In the genomic region with DNA sequence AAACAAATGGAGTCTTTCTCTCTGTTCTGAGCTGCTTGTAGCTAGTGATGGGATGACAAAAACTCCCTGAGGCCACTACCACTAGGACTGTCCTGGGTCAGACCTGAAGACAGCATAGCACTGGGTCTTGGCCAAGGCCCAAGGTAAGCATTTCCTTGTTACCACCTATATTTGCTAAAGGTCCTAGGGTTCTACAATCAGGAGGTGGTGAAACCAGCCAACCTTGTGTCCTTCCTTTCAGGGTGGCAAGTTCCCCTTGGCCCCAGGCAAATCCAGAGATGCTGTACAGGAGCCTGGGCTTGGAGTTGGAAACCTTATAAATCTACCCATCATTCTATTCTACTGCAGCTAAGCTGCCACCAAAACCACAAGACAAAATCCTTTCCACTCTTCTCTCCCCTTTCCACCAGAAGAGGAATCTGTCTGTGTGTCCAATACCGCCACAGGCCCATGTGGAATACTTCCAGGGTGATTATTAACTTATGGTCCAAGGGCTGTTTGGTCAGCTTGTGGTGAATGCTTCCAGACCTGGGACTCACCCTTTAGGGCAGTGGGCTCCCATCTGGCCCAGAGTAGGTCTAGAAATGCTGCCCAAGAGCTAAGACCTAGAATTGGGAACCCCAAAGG, we compare ENCODE assay signal across 1 cellular context.
TF ChIP-seq lines count a peak whose summit lies in the region.

No MANE protein-coding gene starts in this region.

TF ChIP-seq in HepG2, 621 proteins besides CTCF, POLR2A, EP300 and RAD21 (continued from another document and continues in another):
- TF ChIP-seq KIAA2018 (CRISPR knock-in tag; IDR thresholded peaks at IDR 0.05; ENCODE audit: borderline replicate concordance) (no peak), ZNF501 (CRISPR knock-in tag; IDR thresholded peaks at IDR 0.05) (peak; percentile 37; the same call in 1 of the 2 replicates), HDAC1 (CRISPR knock-in tag; IDR thresholded peaks at IDR 0.05) (peak; percentile 57), RXRB (CRISPR knock-in tag; IDR thresholded peaks at IDR 0.05; ENCODE audit: borderline replicate concordance) (peak; percentile 18; the same call in 1 of the 2 replicates), FOXA3 (CRISPR knock-in tag; IDR thresholded peaks at IDR 0.05) (peak; percentile 77), ATAD3A (CRISPR knock-in tag; IDR thresholded peaks at IDR 0.05) (no peak), NCOA2 (CRISPR knock-in tag; IDR thresholded peaks at IDR 0.05) (peak; percentile 18; the same call in 1 of the 2 replicates), PPARG (CRISPR knock-in tag; conservative IDR thresholded peaks at IDR 0.05) (0 out of 2 replicates have a peak, but pooled peaks have one; percentile 16), ZNF292 (CRISPR knock-in tag; IDR thresholded peaks at IDR 0.05; ENCODE audit: borderline replicate concordance, low read depth) (peak; percentile 56; the same call in 1 of the 2 replicates), HES4 (CRISPR knock-in tag; IDR thresholded peaks at IDR 0.05; ENCODE audit: borderline replicate concordance) (no peak), KDM6A (CRISPR knock-in tag; IDR thresholded peaks at IDR 0.05; ENCODE audit: low read depth) (no peak), ZFP41 (CRISPR knock-in tag; IDR thresholded peaks at IDR 0.05; ENCODE audit: borderline replicate concordance) (no peak), ZNF605 (CRISPR knock-in tag; IDR thresholded peaks at IDR 0.05) (peak; percentile 69; the same call in 1 of the 2 replicates), ZNF317 (CRISPR knock-in tag; IDR thresholded peaks at IDR 0.05) (peak; percentile 44; the same call in 1 of the 2 replicates), SOX6 (IDR thresholded peaks at IDR 0.05) (no peak), SOX6 (CRISPR knock-in tag; IDR thresholded peaks at IDR 0.05) (peak; percentile 63; the same call in 1 of the 2 replicates), ATF4 (CRISPR knock-in tag; IDR thresholded peaks at IDR 0.05) (no peak), ISL2 (CRISPR knock-in tag; IDR thresholded peaks at IDR 0.05) (peak; percentile 68; the same call in 1 of the 2 replicates), FOXJ3 (CRISPR knock-in tag; IDR thresholded peaks at IDR 0.05; ENCODE audit: borderline replicate concordance) (peak; percentile 50; the same call in 1 of the 2 replicates), THYN1 (CRISPR knock-in tag; IDR thresholded peaks at IDR 0.05; ENCODE audit: borderline replicate concordance, low read depth) (no peak), TGIF2 (CRISPR knock-in tag; IDR thresholded peaks at IDR 0.05) (0 out of 2 replicates have a peak, but pooled peaks have one; percentile 29), IRF2 (CRISPR knock-in tag; IDR thresholded peaks at IDR 0.05) (peak; percentile 40; the same call in 1 of the 2 replicates), SIX4 (CRISPR knock-in tag; IDR thresholded peaks at IDR 0.05) (peak; percentile 12; the same call in 1 of the 2 replicates), GATAD1 (CRISPR knock-in tag; IDR thresholded peaks at IDR 0.05) (no peak), ZNF644 (CRISPR knock-in tag; IDR thresholded peaks at IDR 0.05; ENCODE audit: low read depth) (peak; percentile 76), MEIS1 (CRISPR knock-in tag; IDR thresholded peaks at IDR 0.05; ENCODE audit: borderline replicate concordance) (no peak), ELF3 (CRISPR knock-in tag; IDR thresholded peaks at IDR 0.05) (peak; percentile 69), ZNF3 (CRISPR knock-in tag; IDR thresholded peaks at IDR 0.05) (no peak), POLR2G (IDR thresholded peaks at IDR 0.05; ENCODE audit: low read depth, low read length) (peak; percentile 34; the same call in 1 of the 2 replicates), HNF4A (CRISPR knock-in tag; IDR thresholded peaks at IDR 0.05) (peak; percentile 41), GATAD2A (CRISPR knock-in tag; IDR thresholded peaks at IDR 0.05) (peak; percentile 59; the same call in 1 of the 2 replicates), NRL (CRISPR knock-in tag; IDR thresholded peaks at IDR 0.05; ENCODE audit: borderline replicate concordance) (no peak), ZNF350 (CRISPR knock-in tag; IDR thresholded peaks at IDR 0.05; ENCODE audit: borderline replicate concordance, low read depth) (0 out of 2 replicates have a peak, but pooled peaks have one; percentile 21), TBX2 (CRISPR knock-in tag; IDR thresholded peaks at IDR 0.05; ENCODE audit: borderline replicate concordance) (peak; percentile 67), THRA (CRISPR knock-in tag; IDR thresholded peaks at IDR 0.05; ENCODE audit: borderline replicate concordance) (0 out of 2 replicates have a peak, but pooled peaks have one; percentile 33), RARA (CRISPR knock-in tag; IDR thresholded peaks at IDR 0.05) (peak; percentile 59; the same call in 1 of the 2 replicates), NR2F2 (IDR thresholded peaks at IDR 0.05; ENCODE audit: borderline replicate concordance, low read depth) (peak; percentile 47; the same call in 1 of the 2 replicates)
- TF ChIP-seq, protein P1, sequence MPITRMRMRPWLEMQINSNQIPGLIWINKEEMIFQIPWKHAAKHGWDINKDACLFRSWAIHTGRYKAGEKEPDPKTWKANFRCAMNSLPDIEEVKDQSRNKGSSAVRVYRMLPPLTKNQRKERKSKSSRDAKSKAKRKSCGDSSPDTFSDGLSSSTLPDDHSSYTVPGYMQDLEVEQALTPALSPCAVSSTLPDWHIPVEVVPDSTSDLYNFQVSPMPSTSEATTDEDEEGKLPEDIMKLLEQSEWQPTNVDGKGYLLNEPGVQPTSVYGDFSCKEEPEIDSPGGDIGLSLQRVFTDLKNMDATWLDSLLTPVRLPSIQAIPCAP (CRISPR knock-in tag; IDR thresholded peaks at IDR 0.05; ENCODE audit: low read depth) = no peak
- TF ChIP-seq, protein P2, sequence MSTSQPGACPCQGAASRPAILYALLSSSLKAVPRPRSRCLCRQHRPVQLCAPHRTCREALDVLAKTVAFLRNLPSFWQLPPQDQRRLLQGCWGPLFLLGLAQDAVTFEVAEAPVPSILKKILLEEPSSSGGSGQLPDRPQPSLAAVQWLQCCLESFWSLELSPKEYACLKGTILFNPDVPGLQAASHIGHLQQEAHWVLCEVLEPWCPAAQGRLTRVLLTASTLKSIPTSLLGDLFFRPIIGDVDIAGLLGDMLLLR (CRISPR knock-in tag; IDR thresholded peaks at IDR 0.05) = no peak
- TF ChIP-seq, protein P3, sequence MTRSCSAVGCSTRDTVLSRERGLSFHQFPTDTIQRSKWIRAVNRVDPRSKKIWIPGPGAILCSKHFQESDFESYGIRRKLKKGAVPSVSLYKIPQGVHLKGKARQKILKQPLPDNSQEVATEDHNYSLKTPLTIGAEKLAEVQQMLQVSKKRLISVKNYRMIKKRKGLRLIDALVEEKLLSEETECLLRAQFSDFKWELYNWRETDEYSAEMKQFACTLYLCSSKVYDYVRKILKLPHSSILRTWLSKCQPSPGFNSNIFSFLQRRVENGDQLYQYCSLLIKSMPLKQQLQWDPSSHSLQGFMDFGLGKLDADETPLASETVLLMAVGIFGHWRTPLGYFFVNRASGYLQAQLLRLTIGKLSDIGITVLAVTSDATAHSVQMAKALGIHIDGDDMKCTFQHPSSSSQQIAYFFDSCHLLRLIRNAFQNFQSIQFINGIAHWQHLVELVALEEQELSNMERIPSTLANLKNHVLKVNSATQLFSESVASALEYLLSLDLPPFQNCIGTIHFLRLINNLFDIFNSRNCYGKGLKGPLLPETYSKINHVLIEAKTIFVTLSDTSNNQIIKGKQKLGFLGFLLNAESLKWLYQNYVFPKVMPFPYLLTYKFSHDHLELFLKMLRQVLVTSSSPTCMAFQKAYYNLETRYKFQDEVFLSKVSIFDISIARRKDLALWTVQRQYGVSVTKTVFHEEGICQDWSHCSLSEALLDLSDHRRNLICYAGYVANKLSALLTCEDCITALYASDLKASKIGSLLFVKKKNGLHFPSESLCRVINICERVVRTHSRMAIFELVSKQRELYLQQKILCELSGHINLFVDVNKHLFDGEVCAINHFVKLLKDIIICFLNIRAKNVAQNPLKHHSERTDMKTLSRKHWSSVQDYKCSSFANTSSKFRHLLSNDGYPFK (CRISPR knock-in tag; IDR thresholded peaks at IDR 0.05; ENCODE audit: borderline replicate concordance) = no peak
- TF ChIP-seq, protein P4, sequence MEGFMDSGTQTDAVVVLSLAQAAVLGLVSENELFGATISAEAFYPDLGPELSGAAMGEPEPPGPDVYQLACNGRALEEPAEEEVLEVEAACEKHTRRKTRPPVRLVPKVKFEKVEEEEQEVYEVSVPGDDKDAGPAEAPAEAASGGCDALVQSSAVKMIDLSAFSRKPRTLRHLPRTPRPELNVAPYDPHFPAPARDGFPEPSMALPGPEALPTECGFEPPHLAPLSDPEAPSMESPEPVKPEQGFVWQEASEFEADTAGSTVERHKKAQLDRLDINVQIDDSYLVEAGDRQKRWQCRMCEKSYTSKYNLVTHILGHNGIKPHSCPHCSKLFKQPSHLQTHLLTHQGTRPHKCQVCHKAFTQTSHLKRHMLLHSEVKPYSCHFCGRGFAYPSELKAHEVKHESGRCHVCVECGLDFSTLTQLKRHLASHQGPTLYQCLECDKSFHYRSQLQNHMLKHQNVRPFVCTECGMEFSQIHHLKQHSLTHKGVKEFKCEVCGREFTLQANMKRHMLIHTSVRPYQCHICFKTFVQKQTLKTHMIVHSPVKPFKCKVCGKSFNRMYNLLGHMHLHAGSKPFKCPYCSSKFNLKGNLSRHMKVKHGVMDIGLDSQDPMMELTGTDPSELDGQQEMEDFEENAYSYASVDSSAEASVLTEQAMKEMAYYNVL (CRISPR knock-in tag; IDR thresholded peaks at IDR 0.05; ENCODE audit: borderline replicate concordance) = peak; percentile 46; the same call in 1 of the 2 replicates
- TF ChIP-seq, protein P5, sequence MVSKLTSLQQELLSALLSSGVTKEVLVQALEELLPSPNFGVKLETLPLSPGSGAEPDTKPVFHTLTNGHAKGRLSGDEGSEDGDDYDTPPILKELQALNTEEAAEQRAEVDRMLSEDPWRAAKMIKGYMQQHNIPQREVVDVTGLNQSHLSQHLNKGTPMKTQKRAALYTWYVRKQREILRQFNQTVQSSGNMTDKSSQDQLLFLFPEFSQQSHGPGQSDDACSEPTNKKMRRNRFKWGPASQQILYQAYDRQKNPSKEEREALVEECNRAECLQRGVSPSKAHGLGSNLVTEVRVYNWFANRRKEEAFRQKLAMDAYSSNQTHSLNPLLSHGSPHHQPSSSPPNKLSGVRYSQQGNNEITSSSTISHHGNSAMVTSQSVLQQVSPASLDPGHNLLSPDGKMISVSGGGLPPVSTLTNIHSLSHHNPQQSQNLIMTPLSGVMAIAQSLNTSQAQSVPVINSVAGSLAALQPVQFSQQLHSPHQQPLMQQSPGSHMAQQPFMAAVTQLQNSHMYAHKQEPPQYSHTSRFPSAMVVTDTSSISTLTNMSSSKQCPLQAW (CRISPR knock-in tag; IDR thresholded peaks at IDR 0.05) = peak; percentile 84
